ENCODE assay signal across 27 cellular contexts in the genomic region with DNA sequence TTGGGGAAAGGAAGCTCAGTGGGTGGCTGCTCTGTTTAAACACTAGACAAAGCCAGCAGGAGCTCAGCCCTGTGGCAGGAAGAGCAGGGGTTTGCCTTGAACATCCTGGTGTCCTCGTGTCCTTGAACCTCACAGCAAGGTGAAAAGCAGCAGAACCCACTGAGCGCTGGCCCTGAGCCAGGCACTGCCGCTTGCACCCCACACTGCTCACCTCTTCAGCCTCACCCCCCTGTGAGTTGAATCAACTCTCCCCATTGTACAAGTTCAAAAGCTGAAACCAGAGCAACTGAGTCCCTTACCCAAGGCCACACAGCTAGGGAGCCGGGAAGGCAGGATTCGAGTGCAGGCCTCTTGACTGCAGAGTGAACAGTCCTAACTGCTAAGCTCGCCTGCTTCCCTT. TPM values are rescaled to one million over a fixed set of nuclear protein-coding genes. Genes with fewer than 3 reads are reported as not detected.
"Had no signal": no experiment of that assay in that cellular context is flagged by ENCODE, and none has a peak within 500 bp of the region (broad histone marks: within the 10 kb centered on the region; RNA-seq: fewer than 3 reads in every experiment).

No MANE protein-coding gene starts in this region.

- H3K36me3 Mint-ChIP-seq: activated CD4-positive, alpha-beta memory T cell treated with anti-CD3 and anti-CD28 coated beads for 36 hours; activated naive CD8-positive, alpha-beta T cell treated with anti-CD3 and anti-CD28 coated beads, Interleukin-2, amount 10 ng/mL, durations not matched to agents 7 days and 5 days; brain had no signal

- H3K27me3 Mint-ChIP-seq: activated CD4-positive, alpha-beta memory T cell treated with anti-CD3 and anti-CD28 coated beads for 36 hours; activated CD4-positive, alpha-beta T cell treated with anti-CD3 and anti-CD28 coated beads, Interleukin-2, amount 10 ng/mL, durations not matched to agents 24 days and 14 days; activated naive CD8-positive, alpha-beta T cell treated with anti-CD3 and anti-CD28 coated beads, Interleukin-2, amount 10 ng/mL, durations not matched to agents 7 days and 5 days; naive B cell; stimulated activated naive CD8-positive, alpha-beta T cell treated with anti-CD3 and anti-CD28 coated beads, Interleukin-15, Interleukin-2, amounts not matched to agents 100 ng/mL and 50 ng/mL, for 24 hours had no signal

- H3K4me3 Mint-ChIP-seq: activated CD4-positive, alpha-beta memory T cell treated with anti-CD3 and anti-CD28 coated beads for 36 hours; activated CD4-positive, alpha-beta T cell treated with anti-CD3 and anti-CD28 coated beads, Interleukin-2, amount 10 ng/mL, durations not matched to agents 24 days and 14 days; activated naive CD8-positive, alpha-beta T cell treated with anti-CD3 and anti-CD28 coated beads, Interleukin-2, amount 10 ng/mL, durations not matched to agents 7 days and 5 days; brain; naive B cell; stimulated activated naive CD8-positive, alpha-beta T cell treated with anti-CD3 and anti-CD28 coated beads, Interleukin-15, Interleukin-2, amounts not matched to agents 100 ng/mL and 50 ng/mL, for 24 hours; T-helper 1 cell treated with Interleukin-12 subunit alpha and Interleukin-12 subunit beta and Interleukin-4 antibody, amounts not matched to agents 30 μg/mL and 1 μg/mL, for 36 hours had no signal

- H3K4me1 ChIP-seq: ascending aorta, pancreas, sigmoid colon had no signal

- H3K9me3 Mint-ChIP-seq: activated CD4-positive, alpha-beta memory T cell treated with anti-CD3 and anti-CD28 coated beads for 36 hours; activated CD4-positive, alpha-beta T cell treated with anti-CD3 and anti-CD28 coated beads, Interleukin-2, amount 10 ng/mL, durations not matched to agents 24 days and 14 days; activated naive CD8-positive, alpha-beta T cell treated with anti-CD3 and anti-CD28 coated beads, Interleukin-2, amount 10 ng/mL, durations not matched to agents 7 days and 5 days; brain; naive B cell; stimulated activated naive CD8-positive, alpha-beta T cell treated with anti-CD3 and anti-CD28 coated beads, Interleukin-15, Interleukin-2, amounts not matched to agents 100 ng/mL and 50 ng/mL, for 24 hours; T-helper 1 cell treated with Interleukin-12 subunit alpha and Interleukin-12 subunit beta and Interleukin-4 antibody, amounts not matched to agents 30 μg/mL and 1 μg/mL, for 36 hours had no signal

- H3K27ac Mint-ChIP-seq: activated CD4-positive, alpha-beta memory T cell treated with anti-CD3 and anti-CD28 coated beads for 36 hours; activated CD4-positive, alpha-beta T cell treated with anti-CD3 and anti-CD28 coated beads, Interleukin-2, amount 10 ng/mL, durations not matched to agents 24 days and 14 days; activated naive CD8-positive, alpha-beta T cell treated with anti-CD3 and anti-CD28 coated beads, Interleukin-2, amount 10 ng/mL, durations not matched to agents 7 days and 5 days; stimulated activated naive CD8-positive, alpha-beta T cell treated with anti-CD3 and anti-CD28 coated beads, Interleukin-15, Interleukin-2, amounts not matched to agents 100 ng/mL and 50 ng/mL, for 24 hours; T-helper 1 cell treated with Interleukin-12 subunit alpha and Interleukin-12 subunit beta and Interleukin-4 antibody, amounts not matched to agents 30 μg/mL and 1 μg/mL, for 36 hours had no signal

- H3K36me3 ChIP-seq: cardiac muscle cell, colonic mucosa, pancreas, prostate gland had no signal

- H3K9me3 ChIP-seq: ascending aorta, colonic mucosa, pancreas, prostate gland, sigmoid colon, upper lobe of left lung had no signal

- H3K4me3 ChIP-seq: ascending aorta, cardiac muscle cell, colonic mucosa, dorsolateral prefrontal cortex, hepatocyte, pancreas, prostate gland, sigmoid colon, upper lobe of left lung had no signal

- H3K4me1 Mint-ChIP-seq: activated CD4-positive, alpha-beta T cell treated with anti-CD3 and anti-CD28 coated beads, Interleukin-2, amount 10 ng/mL, durations not matched to agents 24 days and 14 days had no signal

- H3K27ac ChIP-seq: ascending aorta, cardiac muscle cell, colonic mucosa, hepatocyte, pancreas, prostate gland, sigmoid colon, upper lobe of left lung had no signal

- H3K27me3 ChIP-seq: ascending aorta, cardiac muscle cell, colonic mucosa, dorsolateral prefrontal cortex, hepatocyte, pancreas, sigmoid colon, upper lobe of left lung had no signal

- DNase-seq: activated CD4-positive, alpha-beta memory T cell treated with anti-CD3 and anti-CD28 coated beads for 36 hours; activated CD4-positive, alpha-beta T cell treated with anti-CD3 and anti-CD28 coated beads, Interleukin-2, amount 10 ng/mL, durations not matched to agents 24 days and 14 days; activated CD4-positive, CD25-positive, alpha-beta regulatory T cell treated with anti-CD3 and anti-CD28 coated beads, Interleukin-2, amount 50 U/mL, for 72 hours; activated naive CD4-positive, alpha-beta T cell treated with Interleukin-2 at 50 U/mL for 16 hours; activated naive CD8-positive, alpha-beta T cell treated with anti-CD3 and anti-CD28 coated beads, Interleukin-2, amount 10 ng/mL, durations not matched to agents 7 days and 5 days; activated T-cell treated with anti-CD3 and anti-CD28 coated beads, Interleukin-2, amount 50 U/mL, for 48 hours; colonic mucosa; dorsolateral prefrontal cortex; effector memory CD4-positive, alpha-beta T cell; glutamatergic neuron; left cardiac atrium; left ventricle myocardium superior; naive B cell; pancreas; retina; sigmoid colon; stimulated activated CD4-positive, alpha-beta T cell treated with anti-CD3 and anti-CD28 coated beads, Interleukin-2, amount 100 ng/mL, for 24 hours; T-helper 9 cell had no signal

RNA-seq across cellular contexts. Expression of gene CDH23, which starts 45.6 kb away (rescaled TPM):
- total RNA-seq: lung microvascular endothelial cell had no signal
